12 cellular contexts compared by ENCODE assay signal in the genomic region with DNA sequence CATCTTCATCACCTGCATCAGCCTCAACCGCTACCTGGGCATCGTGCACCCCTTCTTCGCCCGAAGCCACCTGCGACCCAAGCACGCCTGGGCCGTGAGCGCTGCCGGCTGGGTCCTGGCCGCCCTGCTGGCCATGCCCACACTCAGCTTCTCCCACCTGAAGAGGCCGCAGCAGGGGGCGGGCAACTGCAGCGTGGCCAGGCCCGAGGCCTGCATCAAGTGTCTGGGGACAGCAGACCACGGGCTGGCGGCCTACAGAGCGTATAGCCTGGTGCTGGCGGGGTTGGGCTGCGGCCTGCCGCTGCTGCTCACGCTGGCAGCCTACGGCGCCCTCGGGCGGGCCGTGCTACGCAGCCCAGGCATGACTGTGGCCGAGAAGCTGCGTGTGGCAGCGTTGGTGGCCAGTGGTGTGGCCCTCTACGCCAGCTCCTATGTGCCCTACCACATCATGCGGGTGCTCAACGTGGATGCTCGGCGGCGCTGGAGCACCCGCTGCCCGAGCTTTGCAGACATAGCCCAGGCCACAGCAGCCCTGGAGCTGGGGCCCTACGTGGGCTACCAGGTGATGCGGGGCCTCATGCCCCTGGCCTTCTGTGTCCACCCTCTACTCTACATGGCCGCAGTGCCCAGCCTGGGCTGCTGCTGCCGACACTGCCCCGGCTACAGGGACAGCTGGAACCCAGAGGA. TPM values are rescaled to one million over a fixed set of nuclear protein-coding genes. Genes with fewer than 3 reads are reported as not detected.
DNase-seq lines count a peak whose midpoint lies in the region; ATAC-seq and TF ChIP-seq lines count a peak whose summit lies in the region.
"Had no signal": no experiment of that assay in that cellular context is flagged by ENCODE, and none has a peak within 500 bp of the region (broad histone marks: within the 10 kb centered on the region; RNA-seq: fewer than 3 reads in every experiment).

No MANE protein-coding gene starts in this region.

- H3K27me3 Mint-ChIP-seq in CD14-positive monocyte (ENCODE audit: low read depth in 3 of 3): no peaks in the 10 kb centered on the region
- H3K27me3 Mint-ChIP-seq: T-cell had no signal

- peaks cover 49 to 73% of the 10 kb centered on the region in 2 donors for H3K36me3 Mint-ChIP-seq in CD14-positive monocyte

- H3K27ac ChIP-seq in OCI-LY1 (ENCODE audit: low read depth, low read length, poor library complexity, severe bottlenecking) (peak overlapping the region; percentile 89), right cardiac atrium (ENCODE audit: low read length) (no peak overlapping the region), stomach (no peak overlapping the region), dorsolateral prefrontal cortex (no peak overlapping the region)

- peak overlapping the region; percentile 31; the same call in 1 of the 2 replicates for H3K4me2 ChIP-seq in OCI-LY1 (ENCODE audit: low read length)

- no peaks in the 10 kb centered on the region for H3K9me3 Mint-ChIP-seq in CD14-positive monocyte
- H3K9me3 Mint-ChIP-seq: T-cell had no signal

- peak; percentile 1 to 5 for ATAC-seq in right cardiac atrium

- H3K4me3 Mint-ChIP-seq in CD14-positive monocyte: no peak overlapping the region

- intact Hi-C loops in CD14-positive monocyte (cut with micrococcal nuclease) (no loop called here), right cardiac atrium (cut with DNase I) (no loop called here), stomach (cut with DNase I; ENCODE audit: low total_unique reads) (loop anchor here (10.0 kb wide), 1 partner anchor 141 kb away; a partner anchor contains a TSS), dorsolateral prefrontal cortex (cut with DNase I) (loop anchor here (5.0 kb wide), 1 partner anchor 182 kb away; no protein-coding TSS in a partner anchor)

- H3K36me3 ChIP-seq in OCI-LY1 (ENCODE audit: insufficient read depth, low read length) (peaks cover 81% of the 10 kb centered on the region), stomach (peaks cover 67 to 85% (median 77%) of the 10 kb centered on the region in 4 donors)

- peak overlapping the region in 4 of 7 donors; percentile 40 to 82 (median 52) for H3K27ac Mint-ChIP-seq in CD14-positive monocyte

- peaks cover 14% of the 10 kb centered on the region; the same call in 1 of the 2 replicates for H3F3A ChIP-seq in OCI-LY1 (ENCODE audit: insufficient read depth, low read length)

- TF ChIP-seq CTCF in CD14-positive monocyte (IDR thresholded peaks at IDR 0.05): no peak
- peak; percentile 20; the same call in 1 of the 2 replicates for TF ChIP-seq CTCF in OCI-LY1 (IDR thresholded peaks at IDR 0.05; ENCODE audit: low read length)
- no peak for TF ChIP-seq CTCF in stomach (IDR thresholded peaks at IDR 0.05)
- no peak for TF ChIP-seq CTCF in dorsolateral prefrontal cortex (IDR thresholded peaks at IDR 0.05 in 54 of 56, conservative IDR thresholded peaks at IDR 0.05 in 2 of 56; ENCODE audit: low read depth in 1 of 56, partially characterized antibody in 56 of 56)

- in situ Hi-C loops in ACHN (cut with HindIII; ENCODE audit: low pct_ligation_motif_present, low pct_unique_long_range_greater_than_20kb, low sequenced_read_pairs): no loop called here

- H3K9me2 ChIP-seq in OCI-LY1 (ENCODE audit: low read depth, low read length): no peaks in the 10 kb centered on the region

- TF ChIP-seq EP300 in stomach (IDR thresholded peaks at IDR 0.05): no peak

- H3K4me1 ChIP-seq in OCI-LY1 (ENCODE audit: insufficient read depth, low read length, severe bottlenecking) (peaks cover 67% of the 10 kb centered on the region), right cardiac atrium (ENCODE audit: control insufficient read depth, insufficient read depth, low read length) (peaks cover 5% of the 10 kb centered on the region), stomach (peaks cover 10 to 57% (median 35%) of the 10 kb centered on the region in 4 donors)

- H3K4me3 ChIP-seq in OCI-LY1 (ENCODE audit: low read depth, low read length, poor library complexity, severe bottlenecking) (no peak overlapping the region), right cardiac atrium (ENCODE audit: low read length) (no peak overlapping the region), stomach (no peak overlapping the region), dorsolateral prefrontal cortex (no peak overlapping the region)

- H3K9me3 ChIP-seq in OCI-LY1 (ENCODE audit: low read length) (no peaks in the 10 kb centered on the region), right cardiac atrium (ENCODE audit: control insufficient read depth, low read length) (no peaks in the 10 kb centered on the region), stomach (no peaks in the 10 kb centered on the region)

- peaks cover 5% of the 10 kb centered on the region for H3K79me2 ChIP-seq in OCI-LY1 (ENCODE audit: insufficient read depth, low read length)

- no peak for TF ChIP-seq POLR2A in stomach (IDR thresholded peaks at IDR 0.05)

- H2AFZ ChIP-seq in OCI-LY1 (ENCODE audit: low read length): no peak overlapping the region

- no peak for DNase-seq in CD14-positive monocyte (ENCODE audit: low spot score)
- peak; percentile 51 for DNase-seq in D341Med (ENCODE audit: low spot score)
- peak in 1 of 3 donors; percentile 64 for DNase-seq in right cardiac atrium
- DNase-seq in DMS79 (lab: John Stamatoyannopoulos, UW): no peak
- no peak for DNase-seq in ACHN
- DNase-seq in stomach: no peak
- no peak for DNase-seq in dorsolateral prefrontal cortex
- DNase-seq: activated T-cell treated with anti-CD3 and anti-CD28 coated beads for 4 hours; central memory CD4-positive, alpha-beta T cell; NCI-H2171 treated with DMSO at 0.1 percent for 48 hours had no signal

- H3K4me1 Mint-ChIP-seq in CD14-positive monocyte: peaks cover 44% of the 10 kb centered on the region

- H3K27me3 ChIP-seq in OCI-LY1 (ENCODE audit: insufficient read depth, low read length) (no peaks in the 10 kb centered on the region), right cardiac atrium (ENCODE audit: control insufficient read depth, insufficient read depth) (no peaks in the 10 kb centered on the region), stomach (no peaks in the 10 kb centered on the region), dorsolateral prefrontal cortex (no peaks in the 10 kb centered on the region)

- no peaks in the 10 kb centered on the region for H4K20me1 ChIP-seq in OCI-LY1 (ENCODE audit: insufficient read depth, low read length)

- H3K9ac ChIP-seq in OCI-LY1 (ENCODE audit: low read length): no peak overlapping the region; the same call in 1 of the 2 replicates

- WGBS in right cardiac atrium: 88% methylated on average over 43 of the region's 43 CpGs
- 86 to 89% (median 88%) methylated on average over 13 to 43 of the region's 43 CpGs for WGBS in stomach, 5 donors

RNA-seq across cellular contexts. Expression of a gene that starts 2.6 kb away (rescaled TPM):
- under 1 TPM; 0.50 to 0.69 TPM for polyA plus RNA-seq in CD14-positive monocyte
- 1 to 10 TPM; 4.4 to 6.6 (median 4.9) TPM for total RNA-seq in right cardiac atrium
- polyA plus RNA-seq in right cardiac atrium: 2.9 TPM
- 10 to 100 TPM in 2 of 5 donors, 1 to 10 TPM in 3; 1.8 to 24.8 (median 3.2) TPM for total RNA-seq in stomach
- 1 to 10 TPM; 4.9 to 7.8 (median 5.1) TPM for polyA plus RNA-seq in stomach
- 10 to 100 TPM; 14.1 to 36.6 (median 23.2) TPM for total RNA-seq in dorsolateral prefrontal cortex

RNA-seq across cellular contexts. Expression of a gene that starts 5.6 kb away (rescaled TPM):
- polyA plus RNA-seq in CD14-positive monocyte: 100 to 1,000 TPM; 148 to 166 TPM
- total RNA-seq in right cardiac atrium: 100 to 1,000 TPM; 144 to 183 (median 158) TPM
- polyA plus RNA-seq in right cardiac atrium: 127 TPM
- total RNA-seq in stomach: 100 to 1,000 TPM; 144 to 324 (median 252) TPM
- 100 to 1,000 TPM; 206 to 324 (median 225) TPM for polyA plus RNA-seq in stomach
- total RNA-seq in dorsolateral prefrontal cortex: 100 to 1,000 TPM in 80 of 120 experiments, 10 to 100 TPM in 40; 78.7 to 131 (median 104) TPM

RNA-seq across cellular contexts. Expression of a gene that starts 7.9 kb away (rescaled TPM):
- polyA plus RNA-seq in CD14-positive monocyte (1 to 10 TPM; 7.2 to 7.6 TPM), right cardiac atrium (25.2 TPM), stomach (10 to 100 TPM; 33.8 to 52.3 (median 41.4) TPM)
- total RNA-seq in right cardiac atrium (10 to 100 TPM; 16.5 to 29.4 (median 25.7) TPM), stomach (10 to 100 TPM in 4 of 5 donors, 1 to 10 TPM in 1; 1.2 to 39.7 (median 20.4) TPM), dorsolateral prefrontal cortex (10 to 100 TPM; 32.9 to 65.3 (median 43.5) TPM)

RNA-seq across cellular contexts. Expression of a gene that starts 11.6 kb away (rescaled TPM):
- polyA plus RNA-seq in CD14-positive monocyte (not detected), right cardiac atrium (0.25 TPM), stomach (1 to 10 TPM in 1 of 3 donors, under 1 TPM in 2; 0.68 to 2.3 (median 0.75) TPM)
- total RNA-seq in right cardiac atrium (not detected), stomach (1 to 10 TPM in 2 of 5 donors, not detected in 3; 5.1 to 5.2 TPM), dorsolateral prefrontal cortex (1 to 10 TPM in 47 of 120 experiments, under 1 TPM in 64, not detected in 9; 0.31 to 4.0 (median 0.87) TPM)

RNA-seq across cellular contexts. Expression of a gene that starts 28.0 kb away (rescaled TPM):
- 10 to 100 TPM; 12.6 to 17.6 TPM for polyA plus RNA-seq in CD14-positive monocyte
- total RNA-seq in right cardiac atrium: 10 to 100 TPM; 14.5 to 16.0 (median 15.2) TPM
- polyA plus RNA-seq in right cardiac atrium: 16.0 TPM
- total RNA-seq in stomach: 10 to 100 TPM in 4 of 5 donors, 1 to 10 TPM in 1; 7.0 to 62.0 (median 21.4) TPM
- polyA plus RNA-seq in stomach: 10 to 100 TPM; 25.3 to 34.1 (median 25.7) TPM
- total RNA-seq in dorsolateral prefrontal cortex: 10 to 100 TPM; 34.9 to 82.2 (median 49.6) TPM

Comparison
In these comparisons a context has a peak if more than half of its experiments do, and no peak if none do; other contexts are left out.
1. intact Hi-C loops: an anchor here in stomach (10.0 kb wide) and dorsolateral prefrontal cortex (5.0 kb wide); none called in CD14-positive monocyte and right cardiac atrium.